Comparison of ENCODE assay signal across 13 cellular contexts in genomic region chr7:105837765-105838241, GRCh38. TPM values are rescaled to one million over a fixed set of nuclear protein-coding genes. Genes with fewer than 3 reads are reported as not detected.
DNase-seq lines count a peak whose midpoint lies in the region; ATAC-seq and TF ChIP-seq lines count a peak whose summit lies in the region.
"Had no signal": no experiment of that assay in that cellular context is flagged by ENCODE, and none has a peak within 500 bp of the region (broad histone marks: within the 10 kb centered on the region; RNA-seq: fewer than 3 reads in every experiment).

No MANE protein-coding gene starts in this region.

- no peak overlapping the region; a peak in 1 of 4 replicates for H4K8ac ChIP-seq in IMR-90 (ENCODE audit: low read depth in 2 of 2, low read length in 2 of 2)

- H4K20me1 ChIP-seq in IMR-90 (ENCODE audit: insufficient read depth, low read length) = no peaks in the 10 kb centered on the region; the same call in 1 of the 2 replicates
- H4K20me1 ChIP-seq: BLaER1 had no signal

- dilution Hi-C loops in IMR-90 (cut with HindIII; ENCODE audit: low sequenced_read_pairs, unreplicated experiment) = no loop called here

- TF ChIP-seq EP300 in sigmoid colon (IDR thresholded peaks at IDR 0.05) = no peak

- H3K18ac ChIP-seq in IMR-90 (ENCODE audit: low read depth, low read length) = no peak overlapping the region

- TF ChIP-seq POLR2A in IMR-90 (IDR thresholded peaks at IDR 0.05; ENCODE audit: low read depth, low read length) = no peak
- no peak for TF ChIP-seq POLR2A in sigmoid colon (IDR thresholded peaks at IDR 0.05)

- no peak overlapping the region for H2BK5ac ChIP-seq in IMR-90 (ENCODE audit: low read depth, low read length, poor library complexity, severe bottlenecking)

- DNase-seq in IMR-90 (no peak), amygdala (lab: John Stamatoyannopoulos, UW) (peak in 33 of 56 donors; percentile 9 to 63 (median 35)), inferior parietal cortex (ENCODE audit: extremely low spot score) (peak; percentile 24), sigmoid colon (peak; percentile 87), HCEC 1CT (no peak)
- DNase-seq in activated naive CD4-positive, alpha-beta T cell (lab: John Stamatoyannopoulos, UW) = no peak
- DNase-seq: activated CD4-positive, alpha-beta T cell treated with anti-CD3 and anti-CD28 coated beads, Interleukin-2, amount 10 ng/mL, durations not matched to agents 24 days and 14 days; effector memory CD8-positive, alpha-beta T cell; EL; stimulated activated CD4-positive, alpha-beta T cell treated with anti-CD3 and anti-CD28 coated beads, Interleukin-1b, Interleukin-23, amount 100 ng/mL, for 48 hours had no signal

- in situ Hi-C loops in IMR-90 (cut with MboI; ENCODE audit: low sequenced_read_pairs) = no loop called here

- 77% methylated on average over 7 of the region's 16 CpGs; no CpG with 5 or more reads in 1 of the 2 experiments for WGBS in IMR-90 (ENCODE audit: extremely low coverage in 2 of 2, insufficient read length in 1 of 2), 2 experiments
- WGBS in sigmoid colon, 2 donors = 60 to 84% methylated on average over 16 of the region's 16 CpGs

- intact Hi-C loops in IMR-90 (cut with micrococcal nuclease) = no loop called here
- intact Hi-C loops in sigmoid colon (cut with DNase I) = no loop called here

- peaks cover 12 to 49% of the 10 kb centered on the region in 2 experiments for H3K79me1 ChIP-seq in IMR-90 (ENCODE audit: low read depth in 1 of 2, low read length in 2 of 2)

- H3K27me3 ChIP-seq in IMR-90 (ENCODE audit: control insufficient read depth, insufficient read depth, low read length) = no peaks in the 10 kb centered on the region
- H3K27me3 ChIP-seq in sigmoid colon = no peaks in the 10 kb centered on the region
- H3K27me3 ChIP-seq: BLaER1 had no signal

- no peak overlapping the region for H3K14ac ChIP-seq in IMR-90 (replicated peaks; ENCODE audit: low read depth, low read length)

- H3K36me3 ChIP-seq in IMR-90 (ENCODE audit: control insufficient read depth, insufficient read depth, low read length) (no peaks in the 10 kb centered on the region), sigmoid colon (no peaks in the 10 kb centered on the region)
- H3K36me3 ChIP-seq: BLaER1 had no signal

- peak overlapping the region; percentile 49; the same call in 1 of the 2 replicates for H2AK5ac ChIP-seq in IMR-90 (ENCODE audit: low read depth, low read length)

- POLR2A ChIA-PET in IMR-90 (lab: Charles Lee; ENCODE audit: unreplicated experiment) = no interaction called here

- no peak overlapping the region for H2AFZ ChIP-seq in IMR-90 (replicated peaks; ENCODE audit: low read length, poor library complexity)

- peaks cover 17% of the 10 kb centered on the region for H3K9me1 ChIP-seq in IMR-90 (ENCODE audit: insufficient read depth, low read length)

- H2BK20ac ChIP-seq in IMR-90 (ENCODE audit: low read depth, low read length) = no peak overlapping the region; the same call in 1 of the 2 replicates

- H4K91ac ChIP-seq in IMR-90 (ENCODE audit: insufficient read depth, low read depth, low read length) = no peak overlapping the region

- H3K4me3 ChIP-seq in IMR-90 (ENCODE audit: insufficient read depth, low read depth, low read length) (no peak overlapping the region), sigmoid colon (no peak overlapping the region)
- H3K4me3 ChIP-seq: BLaER1 had no signal

- no peak overlapping the region for H3K9ac ChIP-seq in IMR-90 (ENCODE audit: low read depth, low read length)
- H3K9ac ChIP-seq: BLaER1 had no signal

- no peak overlapping the region for H3K4me2 ChIP-seq in IMR-90 (ENCODE audit: low read depth, low read length)
- H3K4me2 ChIP-seq: BLaER1 had no signal

- TF ChIP-seq CTCF in IMR-90 (conservative IDR thresholded peaks at IDR 0.05; ENCODE audit: low read depth, low read length) (no peak), sigmoid colon (IDR thresholded peaks at IDR 0.05) (no peak)

- peak overlapping the region; percentile 8 for H2AK9ac ChIP-seq in IMR-90 (replicated peaks; ENCODE audit: low read depth, low read length, poor library complexity)

- no peak overlapping the region for H3K23ac ChIP-seq in IMR-90 (ENCODE audit: low read depth, low read length)

- H3K9me3 ChIP-seq in IMR-90 (ENCODE audit: control insufficient read depth, insufficient read depth, low read length) = no peaks in the 10 kb centered on the region
- H3K9me3 ChIP-seq in sigmoid colon = no peaks in the 10 kb centered on the region
- H3K9me3 ChIP-seq: BLaER1 had no signal

- no TSS peak for BruUV-seq in IMR-90 (replicated peaks; lab: Mats Ljungman, UMichigan)

- CTCF ChIA-PET in IMR-90 (lab: Yijun Ruan, JAX) = no interaction called here

- no peak overlapping the region for H4K5ac ChIP-seq in IMR-90 (ENCODE audit: low read depth, low read length)

- H3K27ac ChIP-seq in IMR-90 (ENCODE audit: insufficient read depth, low read length) = no peak overlapping the region
- peak overlapping the region in 3 of 4 donors; percentile 51 to 76 (median 69) for H3K27ac ChIP-seq in sigmoid colon
- H3K27ac ChIP-seq: BLaER1 had no signal

- H3K4me1 ChIP-seq in IMR-90 (ENCODE audit: control insufficient read depth, insufficient read depth, low read length) = peaks cover 18% of the 10 kb centered on the region
- peaks cover 0 to 55% (median 42%) of the 10 kb centered on the region in 4 donors for H3K4me1 ChIP-seq in sigmoid colon
- H3K4me1 ChIP-seq: BLaER1 had no signal

- ATAC-seq in IMR-90 (ENCODE audit: low read depth) = no peak
- no peak for ATAC-seq in GM19328 (IDR thresholded peaks at IDR 0.05; ENCODE audit: unreplicated experiment)
- no peak for ATAC-seq in SK-N-SH treated with all-trans-retinoic acid at 6 μM for 48 hours
- ATAC-seq: effector memory CD8-positive, alpha-beta T cell had no signal

- no peak overlapping the region for H2BK120ac ChIP-seq in IMR-90 (ENCODE audit: low read depth, low read length)

- no peak for TF ChIP-seq RAD21 in IMR-90 (IDR thresholded peaks at IDR 0.05; ENCODE audit: low read length)

- no peak overlapping the region for H3K4ac ChIP-seq in IMR-90 (ENCODE audit: low read depth, low read length)

- H3K56ac ChIP-seq in IMR-90 (ENCODE audit: extremely low read depth, insufficient read depth, low read length) = no peak overlapping the region

- H2BK15ac ChIP-seq in IMR-90 (ENCODE audit: low read depth, low read length) = no peak overlapping the region

TF ChIP-seq in IMR-90, 13 proteins besides CTCF, POLR2A, EP300 and RAD21 (continues in another document):
- TF ChIP-seq RFX5 (IDR thresholded peaks at IDR 0.05; ENCODE audit: low read depth, low read length) (no peak), RCOR1 (IDR thresholded peaks at IDR 0.05; ENCODE audit: insufficient replicate concordance, low read length) (no peak), MAZ (IDR thresholded peaks at IDR 0.05; ENCODE audit: borderline replicate concordance, low read depth, low read length) (no peak), SMC3 (IDR thresholded peaks at IDR 0.05; ENCODE audit: low read depth, low read length) (no peak), USF2 (IDR thresholded peaks at IDR 0.05; ENCODE audit: low read depth, low read length) (no peak), CEBPB (IDR thresholded peaks at IDR 0.05; ENCODE audit: low read depth, low read length) (no peak), BHLHE40 (IDR thresholded peaks at IDR 0.05; ENCODE audit: low read depth, low read length) (no peak), NFE2L2 (IDR thresholded peaks at IDR 0.05; ENCODE audit: low read depth, low read length) (no peak), MXI1 (IDR thresholded peaks at IDR 0.05; ENCODE audit: borderline replicate concordance, low read depth, low read length) (no peak)

TF ChIP-seq in SK-N-SH treated with all-trans-retinoic acid at 6 μM for 48 hours, 23 proteins besides CTCF, POLR2A, EP300 and RAD21:
- no peak for TF ChIP-seq ARNTL (CRISPR knock-in tag; IDR thresholded peaks at IDR 0.05; ENCODE audit: borderline replicate concordance, low read depth)
- no peak for TF ChIP-seq RARB (CRISPR knock-in tag; IDR thresholded peaks at IDR 0.05)
- no peak for TF ChIP-seq BACH2 (CRISPR knock-in tag; IDR thresholded peaks at IDR 0.05; ENCODE audit: borderline replicate concordance)
- no peak for TF ChIP-seq ESRRG (CRISPR knock-in tag; IDR thresholded peaks at IDR 0.05)
- TF ChIP-seq OSR1 (CRISPR knock-in tag; IDR thresholded peaks at IDR 0.05) = no peak
- no peak for TF ChIP-seq ZFP30 (CRISPR knock-in tag; IDR thresholded peaks at IDR 0.05)
- TF ChIP-seq TCF4 (CRISPR knock-in tag; IDR thresholded peaks at IDR 0.05; ENCODE audit: borderline replicate concordance) = no peak
- TF ChIP-seq GLIS3 (CRISPR knock-in tag; IDR thresholded peaks at IDR 0.05) = no peak
- no peak for TF ChIP-seq TSHZ2 (CRISPR knock-in tag; IDR thresholded peaks at IDR 0.05)
- TF ChIP-seq ZFP3 (CRISPR knock-in tag; IDR thresholded peaks at IDR 0.05) = no peak

RNA-seq across cellular contexts. Expression of gene ATXN7L1, which starts 38.6 kb away (rescaled TPM):
- total RNA-seq in IMR-90 (2012; rRNA removed) (4.3 and 4.7 TPM in 2 replicates), sigmoid colon (10 to 100 TPM; 12.8 to 20.5 (median 17.9) TPM)
- polyA plus RNA-seq in IMR-90 (2012; rRNA removed) (3.2 and 3.5 TPM in 2 replicates), sigmoid colon (10 to 100 TPM in 2 of 3 donors, 1 to 10 TPM in 1; 5.4 to 12.7 (median 10.1) TPM)
- polyA plus RNA-seq in IMR-90 (2012; cell fraction: cytosol; rRNA removed) = 1.3 and 1.8 TPM in 2 replicates
- 3.4 and 6.4 TPM in 2 replicates for polyA plus RNA-seq in IMR-90 (2012; cell fraction: nucleus; rRNA removed; ENCODE audit: low replicate concordance)

Comparison
In these comparisons a context has a peak if more than half of its experiments do, and no peak if none do; other contexts are left out.
1. DNase-seq: peak in amygdala (33 of 56), inferior parietal cortex (single experiment) and sigmoid colon (single experiment); none in IMR-90 (single experiment), activated naive CD4-positive, alpha-beta T cell (0 of 4) and HCEC 1CT (single experiment).